Comparison of ENCODE assay signal across 33 cellular contexts in the genomic region with DNA sequence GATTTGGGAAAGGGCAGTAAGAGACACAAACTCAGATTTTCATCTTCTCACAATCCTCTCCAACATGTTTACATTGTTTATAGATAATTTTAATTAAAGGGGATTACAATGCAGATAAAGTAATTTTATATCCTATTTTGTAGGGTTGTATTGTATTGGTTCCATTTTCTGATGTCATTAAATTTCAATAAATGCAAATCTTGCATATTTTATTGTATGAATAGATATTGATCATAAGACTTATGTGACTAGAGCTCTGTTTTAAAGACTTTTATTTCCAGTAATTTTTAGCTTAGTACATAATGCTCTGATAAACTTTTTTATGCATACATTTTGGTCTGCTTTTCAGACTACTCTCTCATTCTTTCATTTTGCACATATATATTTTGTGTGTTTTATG.
"Had no signal": no experiment of that assay in that cellular context is flagged by ENCODE, and none has a peak within 500 bp of the region (broad histone marks: within the 10 kb centered on the region; RNA-seq: fewer than 3 reads in every experiment).

No MANE protein-coding gene starts in this region.

- H3K4me1 ChIP-seq: adrenal gland, ascending aorta, body of pancreas, breast epithelium had no signal

- H3K27ac ChIP-seq: adrenal gland, ascending aorta, body of pancreas, brain microvascular endothelial cell, breast epithelium, cardiac muscle cell had no signal

- H3K9me3 ChIP-seq: adrenal gland, body of pancreas, breast epithelium had no signal

- H3K36me3 ChIP-seq: adrenal gland, ascending aorta, brain microvascular endothelial cell, breast epithelium, cardiac muscle cell had no signal

- FAIRE-seq: astrocyte, bronchial epithelial cell had no signal

- ATAC-seq: activated naive CD4-positive, alpha-beta T cell treated with anti-CD3 and anti-CD28 coated beads, Interleukin-2, amount 50 U/mL, for 72 hours; activated naive CD8-positive, alpha-beta T cell treated with anti-CD3 and anti-CD28 coated beads, Interleukin-2, amount 50 U/mL, for 24 hours; activated T-cell treated with anti-CD3 and anti-CD28 coated beads, Interleukin-2, amount 50 U/mL, for 4 hours; activated T-cell treated with anti-CD3 and anti-CD28 coated beads, Interleukin-2, amount 50 U/mL, for 72 hours; activated T-helper 17 cell treated with anti-CD3 and anti-CD28 coated beads, Interleukin-2, amount 50 U/mL, for 72 hours; body of pancreas had no signal

- H3K4me3 ChIP-seq: adrenal gland, ascending aorta, body of pancreas, breast epithelium, cardiac muscle cell had no signal

- H3K27me3 ChIP-seq: adrenal gland, ascending aorta, body of pancreas, brain microvascular endothelial cell, breast epithelium, cardiac muscle cell had no signal

- DNase-seq: activated effector memory CD4-positive, alpha-beta T cell treated with anti-CD3 and anti-CD28 coated beads, Interleukin-2, amount 50 U/mL, for 16 hours; activated effector memory CD4-positive, alpha-beta T cell treated with Interleukin-2 at 50 U/mL for 16 hours; activated gamma-delta T cell; activated gamma-delta T cell treated with Interleukin-2 at 50 U/mL for 16 hours; activated naive CD4-positive, alpha-beta T cell; activated naive CD4-positive, alpha-beta T cell treated with anti-CD3 and anti-CD28 coated beads for 36 hours; activated naive CD4-positive, alpha-beta T cell treated with anti-CD3 and anti-CD28 coated beads, Interleukin-2, amount 10 ng/mL, durations not matched to agents 7 days and 5 days; activated naive CD4-positive, alpha-beta T cell treated with anti-CD3 and anti-CD28 coated beads, Interleukin-2, amount 50 U/mL, for 16 hours; activated naive CD4-positive, alpha-beta T cell treated with Interleukin-2 at 50 U/mL for 16 hours; activated naive CD8-positive, alpha-beta T cell treated with anti-CD3 and anti-CD28 coated beads for 36 hours; activated naive CD8-positive, alpha-beta T cell treated with anti-CD3 and anti-CD28 coated beads, Interleukin-2, amount 10 ng/mL, durations not matched to agents 7 days and 5 days; activated naive CD8-positive, alpha-beta T cell treated with anti-CD3 and anti-CD28 coated beads, Interleukin-2, amount 50 U/mL, for 24 hours; activated T-cell treated with anti-CD3 and anti-CD28 coated beads, Interleukin-2, amount 50 U/mL, for 24 hours; activated T-cell treated with anti-CD3 and anti-CD28 coated beads, Interleukin-2, amount 50 U/mL, for 4 hours; activated T-cell treated with anti-CD3 and anti-CD28 coated beads, Interleukin-2, amount 50 U/mL, for 48 hours; activated T-cell treated with anti-CD3 and anti-CD28 coated beads, Interleukin-2, amount 50 U/mL, for 72 hours; adrenal gland; amniotic stem cell; amygdala; anterior cingulate cortex; aorta; body of pancreas; brain microvascular endothelial cell; caudate nucleus; central memory CD4-positive, alpha-beta T cell; cerebellar nuclear complex had no signal
